ENCODE assay signal across 8 cellular contexts in the genomic region with DNA sequence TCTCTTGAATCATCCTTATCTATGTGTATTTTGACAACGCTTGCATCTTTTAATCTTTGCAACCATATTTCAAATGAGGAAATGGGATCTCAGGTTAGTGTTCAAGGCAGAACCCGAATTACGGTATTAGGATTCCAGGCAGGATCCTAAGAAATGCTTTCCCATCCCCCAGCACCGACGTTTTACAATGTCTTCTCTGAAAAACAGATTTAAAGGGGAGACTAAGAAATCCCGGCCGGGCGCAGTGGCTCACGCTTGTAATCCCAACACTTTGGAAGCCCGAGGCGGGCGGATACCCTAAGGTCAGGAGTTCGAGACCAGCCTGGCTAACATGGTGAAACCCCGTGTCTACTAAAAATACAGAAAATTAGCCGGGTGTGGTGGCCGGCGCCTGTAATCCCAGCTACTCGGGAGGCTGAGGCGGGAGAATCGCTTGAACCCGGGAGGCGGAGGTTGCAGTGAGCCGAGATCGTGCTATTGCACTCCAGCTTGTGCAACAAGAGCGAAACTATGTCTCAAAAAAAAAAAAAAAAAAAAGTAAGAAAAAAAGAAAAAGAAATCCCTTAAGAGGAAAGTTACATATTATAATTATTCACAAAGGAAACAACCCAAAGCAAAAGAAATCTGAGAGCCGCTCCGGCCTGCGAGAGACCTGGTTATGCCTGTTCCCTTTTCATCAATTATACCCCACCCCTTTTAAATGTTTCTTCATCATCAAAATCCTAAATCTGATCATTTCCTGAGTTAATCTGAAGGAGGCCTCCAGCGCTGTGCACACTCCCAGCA. TPM values are rescaled to one million over a fixed set of nuclear protein-coding genes. Genes with fewer than 3 reads are reported as not detected.
DNase-seq lines count a peak whose midpoint lies in the region; ATAC-seq and TF ChIP-seq lines count a peak whose summit lies in the region.

No MANE protein-coding gene starts in this region.

- 10 to 11% methylated on average over 28 to 29 of the region's 29 CpGs for WGBS in lung, 2 donors

- peak overlapping the region; percentile 61 for H3K4me3 ChIP-seq in brain microvascular endothelial cell (ENCODE audit: low read depth, low read length)
- peak overlapping the region; percentile 77 for H3K4me3 ChIP-seq in lung
- H3K4me3 ChIP-seq in uterus: peak overlapping the region; percentile 77 to 91

- intact Hi-C loops in uterus (cut with DNase I; ENCODE audit: low total_unique reads): no loop called here

- H3K9me3 ChIP-seq in lung (ENCODE audit: control insufficient read depth in 2 of 2, insufficient read depth in 1 of 2, low read length in 1 of 2) (no peaks in the 10 kb centered on the region), uterus (no peaks in the 10 kb centered on the region)

- H3K27ac ChIP-seq in brain microvascular endothelial cell (peak overlapping the region; percentile 96), lung (ENCODE audit: low read depth in 1 of 2, low read length in 1 of 2) (peak overlapping the region; percentile 87 to 97), uterus (peak overlapping the region; percentile 94 to 97)

- no peaks in the 10 kb centered on the region for H3K27me3 ChIP-seq in brain microvascular endothelial cell (replicated peaks)
- H3K27me3 ChIP-seq in lung (ENCODE audit: control insufficient read depth, insufficient read depth): no peaks in the 10 kb centered on the region
- H3K27me3 ChIP-seq in uterus: no peaks in the 10 kb centered on the region

- H3K4me1 ChIP-seq in lung (ENCODE audit: control insufficient read depth in 2 of 2, insufficient read depth in 2 of 2, low read length in 2 of 2): peaks cover 0 to 7% of the 10 kb centered on the region in 2 donors
- H3K4me1 ChIP-seq in uterus: peaks cover 0 to 6% of the 10 kb centered on the region in 2 donors

- ATAC-seq in HG02938 (IDR thresholded peaks at IDR 0.05; ENCODE audit: unreplicated experiment): peak; percentile 8
- no peak for ATAC-seq in lung (ENCODE audit: insufficient read depth, low FRiP score)
- no peak for ATAC-seq in HG02798 (IDR thresholded peaks at IDR 0.05; ENCODE audit: poor library complexity, unreplicated experiment)

- H3K36me3 ChIP-seq in brain microvascular endothelial cell (replicated peaks) (no peaks in the 10 kb centered on the region), lung (ENCODE audit: control insufficient read depth in 2 of 2, insufficient read depth in 2 of 2, low read length in 2 of 2) (no peaks in the 10 kb centered on the region), uterus (no peaks in the 10 kb centered on the region)

- TF ChIP-seq CTCF in brain microvascular endothelial cell (IDR thresholded peaks at IDR 0.05; ENCODE audit: low read depth, low read length, missing control alignments) (no peak), lung (IDR thresholded peaks at IDR 0.05; ENCODE audit: control extremely low read depth, extremely low read depth) (no peak), uterus (IDR thresholded peaks at IDR 0.05) (no peak)

- peak; percentile 38 for DNase-seq in DMS53 (lab: John Stamatoyannopoulos, UW)
- no peak for DNase-seq in brain microvascular endothelial cell
- no peak for DNase-seq in lung (ENCODE audit: low spot score)
- DNase-seq in uterus: peak; percentile 59 to 67
- no peak for DNase-seq in NCI-H2107 treated with DMSO at 0.1 percent for 48 hours (lab: John Stamatoyannopoulos, UW; ENCODE audit: unreplicated experiment)
- no peak for DNase-seq in amniotic stem cell (lab: John Stamatoyannopoulos, UW)

- TF ChIP-seq POLR2A in uterus (IDR thresholded peaks at IDR 0.05): no peak

- in situ Hi-C loops in brain microvascular endothelial cell (cut with HindIII; ENCODE audit: low pct_ligation_motif_present, low sequenced_read_pairs): no loop called here

RNA-seq across cellular contexts. Expression of gene GORAB, which starts 0.8 kb away (rescaled TPM):
- 10 to 100 TPM; 10.2 to 17.3 TPM for total RNA-seq in lung
- polyA plus RNA-seq in lung: 10 to 100 TPM in 1 of 2 donors, 1 to 10 TPM in 1; 7.6 to 13.6 TPM
- total RNA-seq in uterus: 10 to 100 TPM in 2 of 4 donors, 1 to 10 TPM in 2; 3.1 to 26.9 (median 10.6) TPM

Comparison
In these comparisons a context has a peak if more than half of its experiments do, and no peak if none do; other contexts are left out.
1. DNase-seq: peak in DMS53 (single experiment) and uterus (2 of 2); none in brain microvascular endothelial cell (single experiment), lung (single experiment), NCI-H2107 treated with DMSO at 0.1 percent for 48 hours (single experiment) and amniotic stem cell (single experiment).
2. Peak in every context shown above with its lines, with median percentiles within 50 percentile points of each other: H3K27ac ChIP-seq and H3K4me3 ChIP-seq.